8 cellular contexts compared by ENCODE assay signal in genomic region chr4:128809477-128810330, GRCh38. TPM values are rescaled to one million over a fixed set of nuclear protein-coding genes. Genes with fewer than 3 reads are reported as not detected.
DNase-seq lines count a peak whose midpoint lies in the region; ATAC-seq, FAIRE-seq and TF ChIP-seq lines count a peak whose summit lies in the region.

Gene JADE1 (plus strand): TSS chr4:128809700. CDS start chr4:128831759, 22,059 bp downstream.

- intact Hi-C loops in kidney (cut with DNase I): no loop called here

- no peaks in the 10 kb centered on the region for H3K36me3 ChIP-seq in kidney (ENCODE audit: control insufficient read depth in 1 of 2, insufficient read depth in 2 of 2, low read length in 2 of 2)

- peak within 1 kb of the TSS; percentile 72 to 96 for H3K9ac ChIP-seq in kidney (ENCODE audit: low read length in 2 of 2)

- DNase-seq in Ammon's horn (ENCODE audit: low spot score) (peak; percentile 94), NCI-H446 treated with DMSO at 0.1 percent for 48 hours (lab: John Stamatoyannopoulos, UW) (peak; percentile 79), cerebellar nuclear complex (lab: John Stamatoyannopoulos, UW) (peak; percentile 11 to 77), kidney (peak; percentile 96)
- DNase-seq in activated CD4-positive, CD25-positive, alpha-beta regulatory T cell treated with anti-CD3 and anti-CD28 coated beads, Interleukin-2, amount 50 U/mL, for 72 hours: peak; percentile 78
- peak; percentile 93 for DNase-seq in stimulated activated CD4-positive, alpha-beta T cell treated with anti-CD3 and anti-CD28 coated beads, Interleukin-15, amount 100 ng/mL, for 24 hours

- peak within 1 kb of the TSS; percentile 86 to 96 for H3K27ac ChIP-seq in kidney (ENCODE audit: low read depth in 2 of 2, low read length in 2 of 2)

- ATAC-seq in GM19043 (IDR thresholded peaks at IDR 0.05; ENCODE audit: low read depth, unreplicated experiment) (peak; percentile 38), HG03378 (IDR thresholded peaks at IDR 0.05; ENCODE audit: unreplicated experiment) (peak; percentile 54)

- H3K4me3 ChIP-seq in kidney (ENCODE audit: low read length in 2 of 2): peak within 1 kb of the TSS; percentile 94 to 98

- H3K9me3 ChIP-seq in kidney (ENCODE audit: control insufficient read depth in 1 of 2, low read length in 2 of 2): no peaks in the 10 kb centered on the region

- H3K4me1 ChIP-seq in kidney (ENCODE audit: control insufficient read depth in 1 of 2, insufficient read depth in 1 of 2, low read depth in 1 of 2, low read length in 2 of 2): peaks cover 0 to 3% of the 10 kb centered on the region in 2 donors

- TF ChIP-seq CTCF in kidney (IDR thresholded peaks at IDR 0.05; ENCODE audit: borderline replicate concordance, extremely low read depth, insufficient read depth): peak; percentile 60

- no peak for FAIRE-seq in kidney (lab: Jason Lieb, UNC)

RNA-seq across cellular contexts. Expression of gene JADE1, which starts in this region (rescaled TPM):
- total RNA-seq in kidney: 119 TPM
- 23.0 TPM for polyA plus RNA-seq in kidney (ENCODE audit: insufficient read depth, low read depth, low replicate concordance)

Comparison
In these comparisons a context has a peak if more than half of its experiments do, and no peak if none do; other contexts are left out.
1. Peak in every context shown above with its lines: DNase-seq, ATAC-seq, H3K4me3 ChIP-seq and H3K27ac ChIP-seq.
2. DNase-seq: peak in every context shown above with its lines; median percentile 96 in kidney; 94 in Ammon's horn; 93 in stimulated activated CD4-positive, alpha-beta T cell treated with anti-CD3 and anti-CD28 coated beads, Interleukin-15, amount 100 ng/mL, for 24 hours; 79 in NCI-H446 treated with DMSO at 0.1 percent for 48 hours; 78 in activated CD4-positive, CD25-positive, alpha-beta regulatory T cell treated with anti-CD3 and anti-CD28 coated beads, Interleukin-2, amount 50 U/mL, for 72 hours; 44 in cerebellar nuclear complex.